8 cellular contexts compared by ENCODE assay signal in genomic region chr10:25226775-25227682, GRCh38. TPM values are rescaled to one million over a fixed set of nuclear protein-coding genes. Genes with fewer than 3 reads are reported as not detected.
A peak's percentile ranks its signal among the peaks of the same experiment; 100 is the strongest.
DNase-seq lines count a peak whose midpoint lies in the region; ATAC-seq and TF ChIP-seq lines count a peak whose summit lies in the region.

No MANE protein-coding gene starts in this region.

- H3K4me1 Mint-ChIP-seq in activated naive CD8-positive, alpha-beta T cell treated with anti-CD3 and anti-CD28 coated beads, Interleukin-2, amount 50 U/mL, for 24 hours = no peaks in the 10 kb centered on the region

- H3K27ac ChIP-seq in stomach (no peak overlapping the region), sigmoid colon (no peak overlapping the region)

- peak; percentile 14 to 39 for DNase-seq in AML-193 (lab: John Stamatoyannopoulos, UW)
- DNase-seq in GM12865 (ENCODE audit: low read depth) = peak; percentile 45
- DNase-seq in NB4 (ENCODE audit: low read depth) = peak; percentile 33
- peak; percentile 9 for DNase-seq in activated naive CD8-positive, alpha-beta T cell treated with anti-CD3 and anti-CD28 coated beads, Interleukin-2, amount 50 U/mL, for 24 hours
- DNase-seq in hippocampal formation (lab: John Stamatoyannopoulos, UW) = peak; percentile 32 to 52
- peak; percentile 39 for DNase-seq in stomach
- no peak for DNase-seq in sigmoid colon
- DNase-seq in NK-92 treated with Interleukin-12 subunit alpha and Interleukin-12 subunit beta, amount 100 ng/mL, for 24 hours (lab: John Stamatoyannopoulos, UW) = no peak

- no peaks in the 10 kb centered on the region for H3K36me3 ChIP-seq in stomach
- H3K36me3 ChIP-seq in sigmoid colon = no peaks in the 10 kb centered on the region

- no peak for TF ChIP-seq POLR2A in NB4 (IDR thresholded peaks at IDR 0.05; ENCODE audit: extremely low read depth, insufficient read length)
- TF ChIP-seq POLR2A in stomach (IDR thresholded peaks at IDR 0.05) = no peak
- TF ChIP-seq POLR2A in sigmoid colon (IDR thresholded peaks at IDR 0.05) = no peak

- H3K9me3 ChIP-seq in stomach = no peaks in the 10 kb centered on the region
- H3K9me3 ChIP-seq in sigmoid colon = no peaks in the 10 kb centered on the region

- no peaks in the 10 kb centered on the region for H3K27me3 Mint-ChIP-seq in activated naive CD8-positive, alpha-beta T cell treated with anti-CD3 and anti-CD28 coated beads, Interleukin-2, amount 50 U/mL, for 24 hours

- H3K4me3 ChIP-seq in GM12865 (ENCODE audit: low read depth, low read length) = no peak overlapping the region
- no peak overlapping the region for H3K4me3 ChIP-seq in NB4 (ENCODE audit: low read depth, low read length)
- no peak overlapping the region for H3K4me3 ChIP-seq in stomach
- H3K4me3 ChIP-seq in sigmoid colon = no peak overlapping the region

- H3K9me3 Mint-ChIP-seq in activated naive CD8-positive, alpha-beta T cell treated with anti-CD3 and anti-CD28 coated beads, Interleukin-2, amount 50 U/mL, for 24 hours = no peaks in the 10 kb centered on the region

- no peaks in the 10 kb centered on the region for H3K36me3 Mint-ChIP-seq in activated naive CD8-positive, alpha-beta T cell treated with anti-CD3 and anti-CD28 coated beads, Interleukin-2, amount 50 U/mL, for 24 hours (ENCODE audit: low read depth)

- WGBS in stomach, 5 donors = 22 to 30% (median 26%) methylated on average over 7 of the region's 7 CpGs
- WGBS in sigmoid colon, 2 donors = 28 to 29% methylated on average over 7 of the region's 7 CpGs

- TF ChIP-seq EP300 in stomach (IDR thresholded peaks at IDR 0.05) (no peak), sigmoid colon (IDR thresholded peaks at IDR 0.05) (no peak)

- H3K4me1 ChIP-seq in stomach = no peaks in the 10 kb centered on the region
- no peaks in the 10 kb centered on the region for H3K4me1 ChIP-seq in sigmoid colon

- intact Hi-C loops in stomach (cut with DNase I; ENCODE audit: low total_unique reads) = loop anchor here (5.0 kb wide), 1 partner anchor 110 kb away; no protein-coding TSS in a partner anchor
- intact Hi-C loops in sigmoid colon (cut with DNase I) = loop anchor here (2.0 kb wide), 1 partner anchor 114 kb away; no protein-coding TSS in a partner anchor

- H3K27me3 ChIP-seq in stomach = no peaks in the 10 kb centered on the region
- H3K27me3 ChIP-seq in sigmoid colon = no peaks in the 10 kb centered on the region

- peak; percentile 60 for TF ChIP-seq CTCF in GM12865 (IDR thresholded peaks at IDR 0.05; ENCODE audit: insufficient read depth, low read depth, low read length, missing control alignments)
- peak; percentile 47 for TF ChIP-seq CTCF in NB4 (IDR thresholded peaks at IDR 0.05; ENCODE audit: low read depth, low read length)
- TF ChIP-seq CTCF in stomach (IDR thresholded peaks at IDR 0.05) = peak in 4 of 7 experiments; percentile 29 to 71 (median 49)
- TF ChIP-seq CTCF in sigmoid colon (IDR thresholded peaks at IDR 0.05) = peak in 2 of 4 experiments; percentile 10 to 42

- H3K27ac Mint-ChIP-seq in activated naive CD8-positive, alpha-beta T cell treated with anti-CD3 and anti-CD28 coated beads, Interleukin-2, amount 50 U/mL, for 24 hours = no peak overlapping the region

- H3K4me3 Mint-ChIP-seq in activated naive CD8-positive, alpha-beta T cell treated with anti-CD3 and anti-CD28 coated beads, Interleukin-2, amount 50 U/mL, for 24 hours = no peak overlapping the region

- no peak for ATAC-seq in activated naive CD8-positive, alpha-beta T cell treated with anti-CD3 and anti-CD28 coated beads, Interleukin-2, amount 50 U/mL, for 24 hours

RNA-seq across cellular contexts. Expression of gene GPR158, which starts 52.2 kb away (rescaled TPM):
- total RNA-seq in stomach (1 to 10 TPM in 1 of 5 donors, not detected in 4; 1.1 TPM), sigmoid colon (1 to 10 TPM in 2 of 4 donors, under 1 TPM in 2; 0.16 to 1.1 (median 0.81) TPM)
- polyA plus RNA-seq in stomach (under 1 TPM; 0.05 to 0.25 (median 0.15) TPM), sigmoid colon (under 1 TPM in 1 of 3 donors, not detected in 2; 0.19 TPM)

Comparison
In these comparisons a context has a peak if more than half of its experiments do, and no peak if none do; other contexts are left out.
1. DNase-seq: peak in AML-193 (2 of 2), GM12865 (single experiment), NB4 (single experiment), activated naive CD8-positive, alpha-beta T cell treated with anti-CD3 and anti-CD28 coated beads, Interleukin-2, amount 50 U/mL, for 24 hours (single experiment), hippocampal formation (2 of 2) and stomach (single experiment); none in sigmoid colon (single experiment) and NK-92 treated with Interleukin-12 subunit alpha and Interleukin-12 subunit beta, amount 100 ng/mL, for 24 hours (single experiment).